In the genomic region with DNA sequence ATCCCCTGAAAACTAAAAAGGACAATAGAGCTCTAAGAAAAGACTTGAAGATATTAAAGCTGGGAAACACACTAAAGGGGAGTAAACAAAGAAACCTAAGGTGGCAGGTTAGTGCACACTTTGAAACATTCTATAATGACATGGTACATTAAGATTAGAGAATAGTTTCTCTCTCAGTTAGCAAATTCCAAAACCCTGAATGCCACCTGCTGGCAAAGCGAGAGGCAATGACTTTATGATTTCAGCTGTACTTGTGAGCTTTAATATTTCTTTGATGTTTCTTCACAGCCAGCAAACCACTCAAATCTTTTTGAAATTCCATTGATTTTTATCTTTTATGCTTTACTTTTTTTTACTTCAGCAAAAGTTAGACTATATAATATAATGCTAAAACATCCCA, we compare ENCODE assay signal across 8 cellular contexts.
DNase-seq lines count a peak whose midpoint lies in the region; ATAC-seq and TF ChIP-seq lines count a peak whose summit lies in the region.
"Had no signal": no experiment of that assay in that cellular context is flagged by ENCODE, and none has a peak within 500 bp of the region (broad histone marks: within the 10 kb centered on the region; RNA-seq: fewer than 3 reads in every experiment).

No MANE protein-coding gene starts in this region.

- DNase-seq in GM12864 (ENCODE audit: low read depth): no peak
- DNase-seq in T47D (ENCODE audit: low read depth in 1 of 2, low spot score in 1 of 2): peak; percentile 7 to 55
- DNase-seq in non-pigmented ciliary epithelial cell (ENCODE audit: low read depth): peak; percentile 1
- no peak for DNase-seq in spleen
- DNase-seq in stimulated activated naive CD8-positive, alpha-beta T cell treated with anti-CD3 and anti-CD28 coated beads, Interleukin-15, Interleukin-2, amounts not matched to agents 100 U/mL and 50 U/mL, for 24 hours: no peak
- DNase-seq: activated T-cell treated with anti-CD3 and anti-CD28 coated beads, Interleukin-2, amount 50 U/mL, for 24 hours had no signal

- H2AFZ ChIP-seq in Loucy (ENCODE audit: low read length): no peak overlapping the region

- no peaks in the 10 kb centered on the region for H3K79me2 ChIP-seq in Loucy (ENCODE audit: insufficient read depth, low read length)

- WGBS in spleen, 5 donors: 38 to 61% (median 47%) methylated on average over 1 of the region's 1 CpG

- H3K4me3 ChIP-seq in GM12864 (ENCODE audit: low read depth, low read length) (no peak overlapping the region), Loucy (ENCODE audit: low read length, poor library complexity, severe bottlenecking) (no peak overlapping the region), spleen (no peak overlapping the region)

- no peaks in the 10 kb centered on the region for H3K9me2 ChIP-seq in Loucy (replicated peaks; ENCODE audit: low read depth, low read length)

- H3K4me2 ChIP-seq in Loucy (ENCODE audit: low read depth, low read length, poor library complexity, severe bottlenecking): no peak overlapping the region

- H3K36me3 ChIP-seq in Loucy (ENCODE audit: insufficient read depth, low read length) (no peaks in the 10 kb centered on the region), spleen (no peaks in the 10 kb centered on the region)

- no peak for TF ChIP-seq POLR2A in spleen (IDR thresholded peaks at IDR 0.05)

- no peaks in the 10 kb centered on the region for H4K20me1 ChIP-seq in Loucy (ENCODE audit: insufficient read depth, low read length, poor library complexity, severe bottlenecking)

- H3K9me3 ChIP-seq in Loucy (ENCODE audit: insufficient read depth, low read depth, low read length): no peaks in the 10 kb centered on the region
- H3K9me3 ChIP-seq in spleen: no peaks in the 10 kb centered on the region

- TF ChIP-seq CTCF in GM12864 (IDR thresholded peaks at IDR 0.05; ENCODE audit: low read depth, low read length, missing control alignments) (peak; percentile 3), Loucy (conservative IDR thresholded peaks at IDR 0.05; ENCODE audit: low read length) (peak; percentile 67), spleen (IDR thresholded peaks at IDR 0.05 in 8 of 11, conservative IDR thresholded peaks at IDR 0.05 in 3 of 11) (no peak)

- no peak overlapping the region for H3K27ac ChIP-seq in spleen

- intact Hi-C loops in spleen (cut with DNase I; ENCODE audit: low total_unique reads): no loop called here

- ATAC-seq in GM21390 (IDR thresholded peaks at IDR 0.05; ENCODE audit: unreplicated experiment): no peak
- ATAC-seq in stimulated activated naive CD8-positive, alpha-beta T cell treated with anti-CD3 and anti-CD28 coated beads, Interleukin-15, Interleukin-2, amounts not matched to agents 100 U/mL and 50 U/mL, for 24 hours: no peak

- no peak overlapping the region for H3K9ac ChIP-seq in Loucy (ENCODE audit: low read depth, low read length, poor library complexity, severe bottlenecking)

- in situ Hi-C loops in T47D (cut with HindIII; ENCODE audit: low pct_unique_long_range_greater_than_20kb, low sequenced_read_pairs): no loop called here

- no peaks in the 10 kb centered on the region for H3K27me3 ChIP-seq in Loucy (ENCODE audit: insufficient read depth, low read length, poor library complexity, severe bottlenecking)
- peaks cover 0 to 1% (median 0%) of the 10 kb centered on the region in 7 donors for H3K27me3 ChIP-seq in spleen (replicated peaks in 1 of 7)

- no peaks in the 10 kb centered on the region for H3F3A ChIP-seq in Loucy (ENCODE audit: low read depth)

- H3K4me1 ChIP-seq in Loucy (ENCODE audit: insufficient read depth, low read length, poor library complexity, severe bottlenecking): no peaks in the 10 kb centered on the region
- no peaks in the 10 kb centered on the region for H3K4me1 ChIP-seq in spleen

Comparison
In these comparisons a context has a peak if more than half of its experiments do, and no peak if none do; other contexts are left out.
1. DNase-seq: peak in T47D (2 of 2) and non-pigmented ciliary epithelial cell (single experiment); none in GM12864 (single experiment), spleen (single experiment) and stimulated activated naive CD8-positive, alpha-beta T cell treated with anti-CD3 and anti-CD28 coated beads, Interleukin-15, Interleukin-2, amounts not matched to agents 100 U/mL and 50 U/mL, for 24 hours (single experiment).
2. CTCF ChIP-seq: peak in GM12864 (single experiment) and Loucy (single experiment); none in spleen (0 of 11).